In the genomic region with DNA sequence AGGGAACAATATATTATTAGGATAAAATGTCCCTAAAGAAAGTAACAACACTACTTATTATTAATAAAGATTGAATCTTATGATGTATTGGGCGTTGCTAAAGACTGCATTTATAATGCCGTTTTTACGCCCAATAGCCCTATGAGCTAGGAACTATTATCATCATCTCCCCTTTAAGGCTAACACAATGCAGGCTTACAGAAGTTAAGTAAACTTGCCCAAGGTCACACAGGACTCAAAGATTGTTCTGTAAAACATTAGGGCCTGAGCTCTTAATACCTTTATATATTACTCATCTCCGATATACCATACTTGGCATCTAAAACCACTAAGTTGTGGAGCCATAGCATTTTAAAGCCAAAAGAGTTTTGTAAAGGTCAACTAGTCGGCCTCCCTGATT, we compare ENCODE assay signal across 22 cellular contexts.
DNase-seq lines count a peak whose midpoint lies in the region; ATAC-seq and TF ChIP-seq lines count a peak whose summit lies in the region.
"Had no signal": no experiment of that assay in that cellular context is flagged by ENCODE, and none has a peak within 500 bp of the region (broad histone marks: within the 10 kb centered on the region; RNA-seq: fewer than 3 reads in every experiment).

No MANE protein-coding gene starts in this region.

- TF ChIP-seq CTCF in psoas muscle (IDR thresholded peaks at IDR 0.05) = no peak

- no peak overlapping the region for H3K9ac ChIP-seq in adipocyte (ENCODE audit: low read length)
- no peak overlapping the region for H3K9ac ChIP-seq in skeletal muscle tissue (ENCODE audit: low read depth in 1 of 3, low read length in 3 of 3)
- H3K9ac ChIP-seq: BLaER1 treated with 17β-estradiol and CSF1 and Interleukin-3, amounts not matched to agents 10 nM and 100 nM; GM23248 had no signal

- WGBS in psoas muscle, 3 donors = 72 to 82% (median 82%) methylated on average over 5 of the region's 5 CpGs
- 85 to 97% methylated on average over 5 of the region's 5 CpGs for WGBS in aorta, 2 donors

- ATAC-seq in psoas muscle (peak in 2 of 4 donors; percentile 2 to 10), GM21390 (IDR thresholded peaks at IDR 0.05; ENCODE audit: unreplicated experiment) (no peak), aorta (ENCODE audit: low FRiP score) (no peak), GM18511 (IDR thresholded peaks at IDR 0.05; ENCODE audit: unreplicated experiment) (no peak)
- ATAC-seq: A549 had no signal

- H3K4me3 ChIP-seq in adipocyte (ENCODE audit: low read length) (no peak overlapping the region), muscle layer of duodenum (ENCODE audit: low read depth in 1 of 2, low read length in 2 of 2) (no peak overlapping the region), psoas muscle (no peak overlapping the region), skeletal muscle tissue (ENCODE audit: low read length in 3 of 3) (no peak overlapping the region), aorta (ENCODE audit: low read length in 2 of 2) (no peak overlapping the region)
- H3K4me3 ChIP-seq: A549; BLaER1 treated with 17β-estradiol and CSF1 and Interleukin-3, amounts not matched to agents 10 nM and 100 nM; GM23248 had no signal

- H3K4me1 ChIP-seq in adipocyte (ENCODE audit: control insufficient read depth, insufficient read depth, low read length) = peaks cover 6% of the 10 kb centered on the region
- H3K4me1 ChIP-seq in muscle layer of duodenum (ENCODE audit: control insufficient read depth in 1 of 2, insufficient read depth in 2 of 2, low read length in 2 of 2) = peaks cover 4 to 10% of the 10 kb centered on the region in 2 donors
- H3K4me1 ChIP-seq in psoas muscle = peaks cover 22% of the 10 kb centered on the region
- H3K4me1 ChIP-seq in skeletal muscle tissue (ENCODE audit: control insufficient read depth in 3 of 3, insufficient read depth in 3 of 3, low read length in 3 of 3) = peaks cover 0 to 13% (median 11%) of the 10 kb centered on the region in 3 donors
- H3K4me1 ChIP-seq in aorta (ENCODE audit: control insufficient read depth in 1 of 2, insufficient read depth in 2 of 2, low read length in 2 of 2) = no peaks in the 10 kb centered on the region
- H3K4me1 ChIP-seq: BE2C had no signal

- H3K27me3 ChIP-seq in adipocyte (replicated peaks; ENCODE audit: control insufficient read depth, insufficient read depth, low read length) (no peaks in the 10 kb centered on the region), muscle layer of duodenum (ENCODE audit: low read depth, low read length) (no peaks in the 10 kb centered on the region), psoas muscle (ENCODE audit: insufficient read depth in 3 of 3, low read length in 2 of 3) (no peaks in the 10 kb centered on the region), skeletal muscle tissue (ENCODE audit: control insufficient read depth in 3 of 3, insufficient read depth in 3 of 3, low read length in 3 of 3) (no peaks in the 10 kb centered on the region), aorta (ENCODE audit: control insufficient read depth in 1 of 2, insufficient read depth in 2 of 2, low read length in 1 of 2) (no peaks in the 10 kb centered on the region)
- H3K27me3 ChIP-seq: BE2C; BLaER1 treated with 17β-estradiol and CSF1 and Interleukin-3, amounts not matched to agents 10 nM and 100 nM had no signal

- H3K27ac ChIP-seq in muscle layer of duodenum (ENCODE audit: low read length) (peak overlapping the region; percentile 16), psoas muscle (peak overlapping the region; percentile 64), skeletal muscle tissue (ENCODE audit: low read depth, low read length) (peak overlapping the region; percentile 15), aorta (ENCODE audit: low read depth in 1 of 2, low read length in 2 of 2) (no peak overlapping the region)
- H3K27ac ChIP-seq: A549; BLaER1 treated with 17β-estradiol and CSF1 and Interleukin-3, amounts not matched to agents 10 nM and 100 nM; GM23248 had no signal

- H3K36me3 ChIP-seq in adipocyte (ENCODE audit: control insufficient read depth, insufficient read depth, low read length, severe bottlenecking) (peaks cover 5% of the 10 kb centered on the region), muscle layer of duodenum (ENCODE audit: control insufficient read depth in 1 of 2, insufficient read depth in 2 of 2, low read length in 2 of 2) (peaks cover 0 to 8% of the 10 kb centered on the region in 2 donors), psoas muscle (ENCODE audit: insufficient read depth in 1 of 2, low read depth in 1 of 2) (no peaks in the 10 kb centered on the region), skeletal muscle tissue (ENCODE audit: control insufficient read depth in 3 of 3, insufficient read depth in 3 of 3, low read length in 3 of 3) (no peaks in the 10 kb centered on the region), aorta (ENCODE audit: control insufficient read depth in 1 of 2, insufficient read depth in 2 of 2, low read length in 1 of 2) (no peaks in the 10 kb centered on the region)
- H3K36me3 ChIP-seq: BLaER1 treated with 17β-estradiol and CSF1 and Interleukin-3, amounts not matched to agents 10 nM and 100 nM had no signal

- DNase-seq in adipocyte (ENCODE audit: low read depth) (peak; percentile 7), psoas muscle (no peak), aorta (no peak)
- DNase-seq: 8988T; ACHN; AML-193; BE2C; CD4-positive, alpha-beta T cell; CD8-positive, alpha-beta memory T cell; DMS 273 treated with DMSO at 0.1 percent for 48 hours; DMS79; EL; GF-D8; H7; HCEC 1CT had no signal

- intact Hi-C loops in psoas muscle (cut with DNase I) = loop anchor here in 1 of 2 donors (5.0 kb wide), 2 partner anchors 85 to 115 kb away; no protein-coding TSS in a partner anchor
- intact Hi-C loops in aorta (cut with DNase I) = no loop called here

- H3K9me3 ChIP-seq in adipocyte (ENCODE audit: control insufficient read depth, low read length) = no peaks in the 10 kb centered on the region
- peaks cover 0 to 5% of the 10 kb centered on the region in 2 donors for H3K9me3 ChIP-seq in muscle layer of duodenum (ENCODE audit: control insufficient read depth in 1 of 2, low read length in 2 of 2)
- H3K9me3 ChIP-seq in psoas muscle = no peaks in the 10 kb centered on the region
- no peaks in the 10 kb centered on the region for H3K9me3 ChIP-seq in skeletal muscle tissue (ENCODE audit: control insufficient read depth in 3 of 3, low read length in 3 of 3)
- H3K9me3 ChIP-seq in aorta (ENCODE audit: control insufficient read depth, low read length) = no peaks in the 10 kb centered on the region
- H3K9me3 ChIP-seq: A549, BE2C had no signal

Comparison
In these comparisons a context has a peak if more than half of its experiments do, and no peak if none do; other contexts are left out.
1. H3K27ac ChIP-seq: peak in muscle layer of duodenum (single experiment), psoas muscle (single experiment) and skeletal muscle tissue (single experiment); none in aorta (0 of 2).